8 cellular contexts compared by ENCODE assay signal in genomic region chr4:7043521-7044414, GRCh38. TPM values are rescaled to one million over a fixed set of nuclear protein-coding genes. Genes with fewer than 3 reads are reported as not detected.
A peak's percentile ranks its signal among the peaks of the same experiment; 100 is the strongest.
DNase-seq lines count a peak whose midpoint lies in the region; ATAC-seq and TF ChIP-seq lines count a peak whose summit lies in the region.

No MANE protein-coding gene starts in this region.

- peaks cover 14% of the 10 kb centered on the region; the same call in 1 of the 2 replicates for H3K4me1 ChIP-seq in BE2C

- H3K9me3 ChIP-seq in BE2C, result no peaks in the 10 kb centered on the region

- peak; percentile 33 for ATAC-seq in HG03432 (IDR thresholded peaks at IDR 0.05; ENCODE audit: unreplicated experiment)

- no peaks in the 10 kb centered on the region for H3K27me3 ChIP-seq in BE2C

- H3K4me3 Mint-ChIP-seq in T-helper 2 cell treated with Interferon-gamma antibody and Interleukin-4, amounts not matched to agents 5 μg/mL and 100 μg/mL, for 36 hours, result peak overlapping the region; percentile 92
- H3K4me3 Mint-ChIP-seq in immature natural killer cell, result peak overlapping the region; percentile 82 to 90 (median 89)

- H3K36me3 Mint-ChIP-seq in T-helper 2 cell treated with Interferon-gamma antibody and Interleukin-4, amounts not matched to agents 5 μg/mL and 100 μg/mL, for 36 hours (ENCODE audit: low read depth), result peaks cover 7% of the 10 kb centered on the region
- H3K36me3 Mint-ChIP-seq in immature natural killer cell, result no peaks in the 10 kb centered on the region

- peak overlapping the region; percentile 55 for H3K27ac Mint-ChIP-seq in T-helper 2 cell treated with Interferon-gamma antibody and Interleukin-4, amounts not matched to agents 5 μg/mL and 100 μg/mL, for 36 hours
- H3K27ac Mint-ChIP-seq in immature natural killer cell, result peak overlapping the region; percentile 8 to 89 (median 78)

- TF ChIP-seq CTCF in BE2C (IDR thresholded peaks at IDR 0.05; ENCODE audit: low read depth, low read length) (no peak), astrocyte of the spinal cord (IDR thresholded peaks at IDR 0.05; ENCODE audit: low read depth, low read length) (no peak)

- peaks cover 9% of the 10 kb centered on the region for H3K27me3 Mint-ChIP-seq in T-helper 2 cell treated with Interferon-gamma antibody and Interleukin-4, amounts not matched to agents 5 μg/mL and 100 μg/mL, for 36 hours (ENCODE audit: low read depth)
- peaks cover 16 to 24% (median 19%) of the 10 kb centered on the region in 3 donors for H3K27me3 Mint-ChIP-seq in immature natural killer cell (ENCODE audit: low read depth in 3 of 3)

- DNase-seq in BE2C, result peak; percentile 52
- peak; percentile 82 for DNase-seq in GM19238 (ENCODE audit: insufficient read length, low spot score)
- DNase-seq in T-helper 2 cell treated with Interferon-gamma antibody and Interleukin-4, amounts not matched to agents 5 μg/mL and 100 μg/mL, for 36 hours (ENCODE audit: low spot score), result peak; percentile 44
- DNase-seq in astrocyte of the spinal cord (ENCODE audit: low read depth, low spot score), result peak; percentile 40
- peak in 2 of 3 donors; percentile 61 for DNase-seq in immature natural killer cell
- DNase-seq in stimulated activated CD4-positive, alpha-beta T cell treated with anti-CD3 and anti-CD28 coated beads, Interleukin-1b, Interleukin-23, amount 100 ng/mL, for 4 hours (ENCODE audit: low read depth in 2 of 2), result peak; percentile 42 to 48
- DNase-seq in HPDE6-E6E7 (ENCODE audit: extremely low spot score), result no peak

- H3K36me3 ChIP-seq in BE2C, result no peaks in the 10 kb centered on the region

- no peaks in the 10 kb centered on the region for H3K9me3 Mint-ChIP-seq in T-helper 2 cell treated with Interferon-gamma antibody and Interleukin-4, amounts not matched to agents 5 μg/mL and 100 μg/mL, for 36 hours
- H3K9me3 Mint-ChIP-seq in immature natural killer cell, result no peaks in the 10 kb centered on the region

- in situ Hi-C loops in astrocyte of the spinal cord (cut with HindIII; ENCODE audit: low sequenced_read_pairs), result no loop called here

- H3K4me1 Mint-ChIP-seq in T-helper 2 cell treated with Interferon-gamma antibody and Interleukin-4, amounts not matched to agents 5 μg/mL and 100 μg/mL, for 36 hours (ENCODE audit: low read depth), result peaks cover 33% of the 10 kb centered on the region
- H3K4me1 Mint-ChIP-seq in immature natural killer cell, result peaks cover 48 to 54% of the 10 kb centered on the region in 2 donors

- peak overlapping the region; percentile 95 for H3K4me3 ChIP-seq in BE2C (ENCODE audit: low read depth, low read length)
- peak overlapping the region; percentile 83 for H3K4me3 ChIP-seq in astrocyte of the spinal cord (ENCODE audit: low read depth, low read length)

RNA-seq across cellular contexts. Expression of gene TADA2B, which starts 0.6 kb away (rescaled TPM):
- 20.8 TPM for polyA plus RNA-seq in BE2C (2012; ENCODE audit: insufficient read depth, insufficient read length, low read depth)
- 1 to 10 TPM; 2.1 to 3.9 (median 3.0) TPM for polyA plus RNA-seq in immature natural killer cell

RNA-seq across cellular contexts. Expression of gene GRPEL1, which starts 24.1 kb away (rescaled TPM):
- polyA plus RNA-seq in BE2C (2012; ENCODE audit: insufficient read depth, insufficient read length, low read depth), result 104 TPM
- 10 to 100 TPM; 40.4 to 58.9 (median 41.8) TPM for polyA plus RNA-seq in immature natural killer cell
